12 cellular contexts compared by ENCODE assay signal in the genomic region with DNA sequence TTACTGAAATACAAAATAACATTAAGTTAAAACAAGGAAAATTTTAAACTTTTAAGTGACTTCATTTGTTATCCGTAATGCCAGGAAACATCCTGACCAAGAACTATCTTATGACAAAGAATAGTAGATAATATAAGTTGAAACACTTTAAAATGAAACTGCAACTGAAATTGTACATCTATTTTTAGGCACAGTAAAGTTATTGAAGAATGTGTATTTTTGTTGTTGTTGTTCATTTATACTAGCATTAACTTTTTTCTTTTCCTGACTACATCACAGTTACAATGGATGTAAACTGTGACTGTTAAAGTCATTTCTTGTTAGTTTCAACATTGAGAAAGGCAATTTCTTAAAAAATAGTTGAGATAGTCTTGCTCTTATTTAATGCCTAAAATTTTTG. TPM values are rescaled to one million over a fixed set of nuclear protein-coding genes. Genes with fewer than 3 reads are reported as not detected.
DNase-seq lines count a peak whose midpoint lies in the region; ATAC-seq, FAIRE-seq and TF ChIP-seq lines count a peak whose summit lies in the region.
"Had no signal": no experiment of that assay in that cellular context is flagged by ENCODE, and none has a peak within 500 bp of the region (broad histone marks: within the 10 kb centered on the region; RNA-seq: fewer than 3 reads in every experiment).

No MANE protein-coding gene starts in this region.

- FAIRE-seq in astrocyte (lab: Jason Lieb, UNC) = no peak

- TF ChIP-seq RAD21 in SK-N-SH (IDR thresholded peaks at IDR 0.05; ENCODE audit: low read length) = no peak

- H2AFZ ChIP-seq in SK-N-SH (ENCODE audit: low read depth) (peak overlapping the region; percentile 86; the same call in 1 of the 2 replicates), astrocyte (ENCODE audit: low read depth, low read length) (no peak overlapping the region)

- H3K27ac ChIP-seq in SK-N-SH (ENCODE audit: low read depth in 2 of 2, low read length in 1 of 2) = peak overlapping the region; percentile 66 to 70
- H3K27ac ChIP-seq in astrocyte (ENCODE audit: low read depth, low read length) = peak overlapping the region; percentile 69
- peak overlapping the region; percentile 80 to 89 (median 86) for H3K27ac ChIP-seq in transverse colon
- no peak overlapping the region for H3K27ac ChIP-seq in RWPE1
- H3K27ac ChIP-seq: 22Rv1 had no signal

- no peaks in the 10 kb centered on the region for H3K9me3 ChIP-seq in SK-N-SH
- no peaks in the 10 kb centered on the region for H3K9me3 ChIP-seq in astrocyte (ENCODE audit: insufficient read depth, low read depth, low read length)
- no peaks in the 10 kb centered on the region for H3K9me3 ChIP-seq in transverse colon

- H3K4me1 ChIP-seq in SK-N-SH (ENCODE audit: control insufficient read depth in 1 of 2, insufficient read depth in 2 of 2, low read depth in 1 of 2, low read length in 1 of 2) = peaks cover 26 to 35% of the 10 kb centered on the region in 2 experiments; a peak in 3 of 4 replicates
- H3K4me1 ChIP-seq in astrocyte (ENCODE audit: insufficient read depth, low read length) = peaks cover 20% of the 10 kb centered on the region
- peaks cover 0 to 48% (median 5%) of the 10 kb centered on the region in 4 donors for H3K4me1 ChIP-seq in transverse colon

- H3K9me3 Mint-ChIP-seq in astrocyte (ENCODE audit: unreplicated experiment) = no peaks in the 10 kb centered on the region
- no peaks in the 10 kb centered on the region for H3K9me3 Mint-ChIP-seq in mesothelial cell of epicardium

- in situ Hi-C loops in transverse colon (cut with MboI; ENCODE audit: low pct_ligation_motif_present in 1 of 4, low pct_unique_long_range_greater_than_20kb in 1 of 4, low sequenced_read_pairs in 3 of 4) (loop anchor here (10.0 to 25.0 kb wide), 3 partner anchors 84 to 104 kb away; no protein-coding TSS in a partner anchor), GM13976 (cut with MboI; ENCODE audit: low sequenced_read_pairs, unreplicated experiment) (loop anchor here (25.0 kb wide), 2 partner anchors 96 to 346 kb away; a partner anchor contains a TSS)

- H3K9ac ChIP-seq in SK-N-SH (peak overlapping the region; percentile 62; the same call in 1 of the 2 replicates), astrocyte (ENCODE audit: low read length) (peak overlapping the region; percentile 71)

- intact Hi-C loops in transverse colon (cut with DNase I; ENCODE audit: low total_unique reads) = no loop called here

- peak overlapping the region; percentile 88 for H3K27ac Mint-ChIP-seq in astrocyte (ENCODE audit: unreplicated experiment)
- H3K27ac Mint-ChIP-seq in mesothelial cell of epicardium = peak overlapping the region; percentile 2

- H3K27me3 Mint-ChIP-seq in astrocyte (ENCODE audit: low read depth, unreplicated experiment) (no peaks in the 10 kb centered on the region), mesothelial cell of epicardium (ENCODE audit: low read depth) (peaks cover 33% of the 10 kb centered on the region)

- ATAC-seq in SK-N-SH treated with all-trans-retinoic acid at 6 μM for 48 hours = no peak
- no peak for ATAC-seq in GM18519 (IDR thresholded peaks at IDR 0.05; ENCODE audit: low FRiP score, unreplicated experiment)
- ATAC-seq: left colon had no signal

- POLR2A ChIA-PET in SK-N-SH (lab: Yijun Ruan, JAX) = no interaction called here
- POLR2A ChIA-PET in RWPE1 (lab: Yijun Ruan, JAX; ENCODE audit: low non-redundant PET) = no interaction called here

- H3F3A ChIP-seq in SK-N-SH (replicated peaks; ENCODE audit: insufficient read depth) = peaks cover 29% of the 10 kb centered on the region

- CTCF ChIA-PET in SK-N-SH (lab: Yijun Ruan, JAX) = interaction anchor here (1.0 to 8.9 kb wide), 10 partner anchors 8 to 392 kb away, joined by 3 to 397 read pairs (median 6); no protein-coding TSS in a partner anchor
- CTCF ChIA-PET in RWPE1 (lab: Yijun Ruan, JAX) = interaction anchor here (1.2 to 1.4 kb wide), 2 partner anchors 91 to 117 kb away, joined by 4 read pairs; no protein-coding TSS in a partner anchor

- no peaks in the 10 kb centered on the region for H3K27me3 ChIP-seq in SK-N-SH (ENCODE audit: insufficient read depth)
- H3K27me3 ChIP-seq in astrocyte (ENCODE audit: insufficient read depth, low read length) = no peaks in the 10 kb centered on the region
- H3K27me3 ChIP-seq in transverse colon = no peaks in the 10 kb centered on the region

- peaks cover 26% of the 10 kb centered on the region for H3K4me1 Mint-ChIP-seq in astrocyte (ENCODE audit: low read depth, unreplicated experiment)
- peaks cover 42% of the 10 kb centered on the region for H3K4me1 Mint-ChIP-seq in mesothelial cell of epicardium

- no peak for TF ChIP-seq POLR2A in transverse colon (IDR thresholded peaks at IDR 0.05)

- H3K79me2 ChIP-seq in SK-N-SH (ENCODE audit: insufficient read depth) (peaks cover 26% of the 10 kb centered on the region), astrocyte (ENCODE audit: insufficient read depth, low read length) (peaks cover 4% of the 10 kb centered on the region)

- TF ChIP-seq CTCF in SK-N-SH (IDR thresholded peaks at IDR 0.05) = no peak
- no peak for TF ChIP-seq CTCF in astrocyte (IDR thresholded peaks at IDR 0.05; ENCODE audit: insufficient read depth, low read depth, low read length)
- TF ChIP-seq CTCF in mesothelial cell of epicardium (IDR thresholded peaks at IDR 0.05; ENCODE audit: unreplicated experiment) = no peak
- no peak for TF ChIP-seq CTCF in transverse colon (IDR thresholded peaks at IDR 0.05)
- no peak for TF ChIP-seq CTCF in RWPE1 (conservative IDR thresholded peaks at IDR 0.05; ENCODE audit: low read depth)
- TF ChIP-seq CTCF in GM13976 (IDR thresholded peaks at IDR 0.05; ENCODE audit: borderline replicate concordance, control extremely low read depth, extremely low read depth, insufficient read depth, missing control alignments) = no peak

- H3K4me3 ChIP-seq in SK-N-SH (ENCODE audit: low read depth in 2 of 2, low read length in 1 of 2) = peak overlapping the region; percentile 28 to 62
- H3K4me3 ChIP-seq in astrocyte (ENCODE audit: insufficient read depth, low read depth, low read length) = peak overlapping the region; percentile 43
- H3K4me3 ChIP-seq in transverse colon = peak overlapping the region in 3 of 4 donors; percentile 28 to 52 (median 36)

- WGBS in SK-N-SH (ENCODE audit: low lambda C conversion rate) = 63% methylated on average over 1 of the region's 1 CpG
- WGBS in transverse colon (ENCODE audit: low coverage in 1 of 2), 2 donors = 29 to 38% methylated on average over 1 of the region's 1 CpG

- DNase-seq in SK-N-SH = no peak
- DNase-seq in astrocyte (ENCODE audit: low read depth) = no peak
- no peak for DNase-seq in mesothelial cell of epicardium (ENCODE audit: low spot score in 2 of 2, unreplicated experiment in 2 of 2)
- DNase-seq in transverse colon = no peak
- no peak for DNase-seq in RWPE1 (ENCODE audit: low spot score)
- no peak for DNase-seq in GM13976 (ENCODE audit: low spot score)
- DNase-seq: left colon, NCI-H2029, T1000 had no signal

- H3K4me2 ChIP-seq in SK-N-SH (peak overlapping the region; percentile 86), astrocyte (ENCODE audit: low read length) (peak overlapping the region; percentile 87)

- H3K4me3 Mint-ChIP-seq in astrocyte (ENCODE audit: unreplicated experiment) (peak overlapping the region; percentile 77), mesothelial cell of epicardium (peak overlapping the region; percentile 78)

- no peak for TF ChIP-seq EP300 in SK-N-SH (IDR thresholded peaks at IDR 0.05; ENCODE audit: borderline replicate concordance in 1 of 2, low read depth in 1 of 2, low read length in 1 of 2)
- no peak for TF ChIP-seq EP300 in transverse colon (IDR thresholded peaks at IDR 0.05; ENCODE audit: low read depth)

- H4K20me1 ChIP-seq in SK-N-SH (ENCODE audit: insufficient read depth) = no peaks in the 10 kb centered on the region
- H4K20me1 ChIP-seq in astrocyte (ENCODE audit: insufficient read depth, low read length) = no peaks in the 10 kb centered on the region

- H3K9me2 ChIP-seq in SK-N-SH = no peaks in the 10 kb centered on the region

- H3K36me3 ChIP-seq in SK-N-SH (replicated peaks in 1 of 2; ENCODE audit: control insufficient read depth in 1 of 2, insufficient read depth in 2 of 2, low read length in 1 of 2) = no peaks in the 10 kb centered on the region
- no peaks in the 10 kb centered on the region for H3K36me3 ChIP-seq in astrocyte (ENCODE audit: insufficient read depth, low read length)
- no peaks in the 10 kb centered on the region for H3K36me3 ChIP-seq in transverse colon

- H3K36me3 Mint-ChIP-seq in astrocyte (ENCODE audit: low read depth, unreplicated experiment) (no peaks in the 10 kb centered on the region), mesothelial cell of epicardium (no peaks in the 10 kb centered on the region)

TF ChIP-seq in SK-N-SH, 30 proteins besides CTCF, POLR2A, EP300 and RAD21 (continues in another document):
- TF ChIP-seq FOXJ3 (CRISPR knock-in tag; IDR thresholded peaks at IDR 0.05) = no peak

TF ChIP-seq in SK-N-SH treated with all-trans-retinoic acid at 6 μM for 48 hours, 23 proteins besides CTCF, POLR2A, EP300 and RAD21:
- TF ChIP-seq CSDC2 (CRISPR knock-in tag; IDR thresholded peaks at IDR 0.05) (no peak), PPARA (CRISPR knock-in tag; IDR thresholded peaks at IDR 0.05; ENCODE audit: borderline replicate concordance) (no peak), GLIS3 (CRISPR knock-in tag; IDR thresholded peaks at IDR 0.05) (no peak), OSR1 (CRISPR knock-in tag; IDR thresholded peaks at IDR 0.05) (no peak), ZNF565 (CRISPR knock-in tag; conservative IDR thresholded peaks at IDR 0.05; ENCODE audit: low read depth) (no peak)

RNA-seq across cellular contexts. Expression of a gene that starts 2.6 kb away (rescaled TPM):
- 4.4 and 4.8 TPM in 2 replicates for polyA plus RNA-seq in SK-N-SH (2012; rRNA removed)
- polyA plus RNA-seq in SK-N-SH (2012; cell fraction: cytosol; rRNA removed) = 5.4 and 6.5 TPM in 2 replicates
- 6.0 and 6.2 TPM in 2 replicates for polyA plus RNA-seq in SK-N-SH (2012; cell fraction: nucleus; rRNA removed)
- total RNA-seq in astrocyte = 6.0 and 6.1 TPM in 2 replicates
- total RNA-seq in mesothelial cell of epicardium = 23.9 to 26.4 TPM (median 25.6 TPM) in 3 replicates
- total RNA-seq in transverse colon = 10 to 100 TPM in 3 of 4 donors, 1 to 10 TPM in 1; 4.4 to 20.2 (median 14.0) TPM

RNA-seq across cellular contexts. Expression of a gene that starts 40.6 kb away (rescaled TPM):
- polyA plus RNA-seq in SK-N-SH (2012; rRNA removed) = 8.3 and 12.5 TPM in 2 replicates
- polyA plus RNA-seq in SK-N-SH (2012; cell fraction: cytosol; rRNA removed) = 11.8 and 15.3 TPM in 2 replicates
- polyA plus RNA-seq in SK-N-SH (2012; cell fraction: nucleus; rRNA removed) = 7.1 and 19.0 TPM in 2 replicates
- total RNA-seq in astrocyte (6.5 and 8.6 TPM in 2 replicates), mesothelial cell of epicardium (19.2 to 22.7 TPM (median 20.2 TPM) in 3 replicates), transverse colon (10 to 100 TPM in 3 of 4 donors, 1 to 10 TPM in 1; 1.5 to 23.6 (median 16.2) TPM)
